In genomic region chrY:13094904-13095600, GRCh38 we compare ENCODE assay signal across 18 cellular contexts.
DNase-seq lines count a peak whose midpoint lies in the region.
"Had no signal": no experiment of that assay in that cellular context is flagged by ENCODE, and none has a peak within 500 bp of the region (broad histone marks: within the 10 kb centered on the region; RNA-seq: fewer than 3 reads in every experiment).

No MANE protein-coding gene starts in this region.

- peak overlapping the region; percentile 96; the same call in 1 of the 2 replicates for H3K27ac ChIP-seq in HUES64 (ENCODE audit: low read depth, low read length)

- peak overlapping the region; percentile 81 for H3K27ac Mint-ChIP-seq in activated CD4-positive, alpha-beta memory T cell treated with anti-CD3 and anti-CD28 coated beads, Interleukin-2, amount 10 ng/mL, durations not matched to agents 7 days and 5 days
- no peak overlapping the region for H3K27ac Mint-ChIP-seq in activated CD4-positive, alpha-beta memory T cell treated with anti-CD3 and anti-CD28 coated beads for 36 hours
- H3K27ac Mint-ChIP-seq: B cell, CD14-positive monocyte had no signal

- H3K4me1 ChIP-seq in HUES64 (ENCODE audit: insufficient read depth, low read length) = peaks cover 24% of the 10 kb centered on the region

- H3K27me3 ChIP-seq in HUES64 (ENCODE audit: insufficient read depth, low read length) = no peaks in the 10 kb centered on the region
- H3K27me3 ChIP-seq: MG63 had no signal

- no peak for DNase-seq in activated CD4-positive, alpha-beta memory T cell treated with anti-CD3 and anti-CD28 coated beads, Interleukin-2, amount 10 ng/mL, durations not matched to agents 7 days and 5 days
- no peak for DNase-seq in activated CD4-positive, alpha-beta memory T cell treated with anti-CD3 and anti-CD28 coated beads for 36 hours
- DNase-seq in GM03348 (ENCODE audit: low spot score) = peak; percentile 16
- DNase-seq in fibroblast of peridontal ligament (ENCODE audit: extremely low read depth) = peak; percentile 14
- no peak for DNase-seq in T1000 (lab: John Stamatoyannopoulos, UW)
- no peak for DNase-seq in NCI-H1105 (lab: John Stamatoyannopoulos, UW)
- DNase-seq: DMS53, GOT3, MG63, NCI-H1417 treated with DMSO at 0.1 percent for 48 hours, NCI-H187, NCI-H510A, NCI-H774, SIG-M5, SK-N-SH had no signal

- H3K4me3 Mint-ChIP-seq in activated CD4-positive, alpha-beta memory T cell treated with anti-CD3 and anti-CD28 coated beads, Interleukin-2, amount 10 ng/mL, durations not matched to agents 7 days and 5 days = no peak overlapping the region
- no peak overlapping the region for H3K4me3 Mint-ChIP-seq in activated CD4-positive, alpha-beta memory T cell treated with anti-CD3 and anti-CD28 coated beads for 36 hours
- H3K4me3 Mint-ChIP-seq: B cell, CD14-positive monocyte had no signal

- no peak overlapping the region for H3K9ac ChIP-seq in HUES64 (ENCODE audit: low read depth, low read length)
- H3K9ac ChIP-seq: SK-N-SH had no signal

- H3K4me3 ChIP-seq in HUES64 (ENCODE audit: low read length) = no peak overlapping the region
- H3K4me3 ChIP-seq: MG63 had no signal

- peaks cover 36% of the 10 kb centered on the region for H3K4me1 Mint-ChIP-seq in activated CD4-positive, alpha-beta memory T cell treated with anti-CD3 and anti-CD28 coated beads, Interleukin-2, amount 10 ng/mL, durations not matched to agents 7 days and 5 days
- peaks cover 11% of the 10 kb centered on the region for H3K4me1 Mint-ChIP-seq in activated CD4-positive, alpha-beta memory T cell treated with anti-CD3 and anti-CD28 coated beads for 36 hours (ENCODE audit: low read depth)
- H3K4me1 Mint-ChIP-seq: B cell, CD14-positive monocyte had no signal

- peaks cover 4% of the 10 kb centered on the region for H3K36me3 Mint-ChIP-seq in activated CD4-positive, alpha-beta memory T cell treated with anti-CD3 and anti-CD28 coated beads, Interleukin-2, amount 10 ng/mL, durations not matched to agents 7 days and 5 days (ENCODE audit: low read depth)
- H3K36me3 Mint-ChIP-seq in activated CD4-positive, alpha-beta memory T cell treated with anti-CD3 and anti-CD28 coated beads for 36 hours = no peaks in the 10 kb centered on the region
- H3K36me3 Mint-ChIP-seq: CD14-positive monocyte had no signal

- CTCF ChIA-PET in activated CD4-positive, alpha-beta memory T cell treated with anti-CD3 and anti-CD28 coated beads, Interleukin-2, amount 10 ng/mL, durations not matched to agents 7 days and 5 days (lab: Charles Lee) = no interaction called here
- CTCF ChIA-PET in activated CD4-positive, alpha-beta memory T cell treated with anti-CD3 and anti-CD28 coated beads for 36 hours (lab: Charles Lee) = no interaction called here

- WGBS in HUES64 = 94% methylated on average over 1 of the region's 3 CpGs

- peaks cover 2% of the 10 kb centered on the region; the same call in 1 of the 2 replicates for H3K9me3 ChIP-seq in HUES64 (ENCODE audit: insufficient read depth, low read depth, low read length)
- H3K9me3 ChIP-seq: MG63, SK-N-SH had no signal

- POLR2A ChIA-PET in activated CD4-positive, alpha-beta memory T cell treated with anti-CD3 and anti-CD28 coated beads, Interleukin-2, amount 10 ng/mL, durations not matched to agents 7 days and 5 days (lab: Charles Lee) = no interaction called here
- POLR2A ChIA-PET in activated CD4-positive, alpha-beta memory T cell treated with anti-CD3 and anti-CD28 coated beads for 36 hours (lab: Charles Lee) = no interaction called here

- intact Hi-C loops in activated CD4-positive, alpha-beta memory T cell treated with anti-CD3 and anti-CD28 coated beads for 36 hours (cut with micrococcal nuclease) = loop anchor here (10.0 kb wide), 1 partner anchor 250 kb away; no protein-coding TSS in a partner anchor

- H3K27me3 Mint-ChIP-seq in activated CD4-positive, alpha-beta memory T cell treated with anti-CD3 and anti-CD28 coated beads, Interleukin-2, amount 10 ng/mL, durations not matched to agents 7 days and 5 days = no peaks in the 10 kb centered on the region
- H3K27me3 Mint-ChIP-seq in activated CD4-positive, alpha-beta memory T cell treated with anti-CD3 and anti-CD28 coated beads for 36 hours = peaks cover 1% of the 10 kb centered on the region

- no peaks in the 10 kb centered on the region for H3K36me3 ChIP-seq in HUES64 (ENCODE audit: insufficient read depth, low read length)
- H3K36me3 ChIP-seq: MG63 had no signal

- peaks cover 3% of the 10 kb centered on the region for H3K9me3 Mint-ChIP-seq in activated CD4-positive, alpha-beta memory T cell treated with anti-CD3 and anti-CD28 coated beads, Interleukin-2, amount 10 ng/mL, durations not matched to agents 7 days and 5 days
- no peaks in the 10 kb centered on the region for H3K9me3 Mint-ChIP-seq in activated CD4-positive, alpha-beta memory T cell treated with anti-CD3 and anti-CD28 coated beads for 36 hours

Comparison
In these comparisons a context has a peak if more than half of its experiments do, and no peak if none do; other contexts are left out.
1. DNase-seq: peak in GM03348 (single experiment) and fibroblast of peridontal ligament (single experiment); none in activated CD4-positive, alpha-beta memory T cell treated with anti-CD3 and anti-CD28 coated beads, Interleukin-2, amount 10 ng/mL, durations not matched to agents 7 days and 5 days (single experiment), activated CD4-positive, alpha-beta memory T cell treated with anti-CD3 and anti-CD28 coated beads for 36 hours (single experiment), T1000 (single experiment) and NCI-H1105 (single experiment).